ENCODE assay signal across 8 cellular contexts in the genomic region with DNA sequence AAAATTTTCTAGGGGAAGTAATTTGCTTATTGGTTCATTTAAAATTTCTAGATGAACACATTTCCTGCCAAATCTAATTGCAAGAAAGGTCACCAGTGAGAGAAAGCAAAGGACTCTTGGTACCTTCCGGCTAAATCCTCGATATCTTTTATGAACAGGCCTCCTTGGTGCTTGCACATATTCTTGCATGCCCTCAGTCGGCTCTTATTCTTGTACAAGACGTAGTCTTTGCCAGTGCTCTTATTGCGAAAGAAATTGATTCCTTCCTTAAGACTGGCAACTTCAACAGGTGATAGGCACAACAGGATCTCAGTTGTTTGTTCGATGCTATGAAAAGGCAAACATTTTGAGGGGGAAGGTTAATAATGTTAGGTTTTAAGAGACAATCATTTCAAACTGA.
DNase-seq lines count a peak whose midpoint lies in the region; ATAC-seq and TF ChIP-seq lines count a peak whose summit lies in the region.

No MANE protein-coding gene starts in this region.

- no peak overlapping the region for H2BK120ac ChIP-seq in mesendoderm (ENCODE audit: low read depth, low read length)

- no peak overlapping the region for H3K18ac ChIP-seq in mesendoderm (ENCODE audit: low read length)

- H3K9me2 ChIP-seq in PC-9 (ENCODE audit: insufficient read depth): no peaks in the 10 kb centered on the region

- no TSS peak for BruUV-seq in PC-9 (replicated peaks; lab: Mats Ljungman, UMichigan)

- H4K8ac ChIP-seq in mesendoderm (ENCODE audit: low read depth, low read length): no peak overlapping the region

- H4K5ac ChIP-seq in mesendoderm (ENCODE audit: low read length): no peak overlapping the region

- no peak overlapping the region for H3K4me2 ChIP-seq in PC-9
- no peak overlapping the region for H3K4me2 ChIP-seq in mesendoderm (ENCODE audit: low read length)

- TF ChIP-seq POLR2A in prostate gland (IDR thresholded peaks at IDR 0.05): no peak

- peak; percentile 48 for DNase-seq in GM12865 (ENCODE audit: low read depth)
- no peak for DNase-seq in PC-9
- no peak for DNase-seq in effector memory CD8-positive, alpha-beta T cell
- no peak for DNase-seq in prostate gland (ENCODE audit: low spot score)
- DNase-seq in effector CD4-positive, alpha-beta T cell: no peak
- no peak for DNase-seq in AG08395 (ENCODE audit: low spot score)
- DNase-seq in mesendoderm: no peak
- no peak for DNase-seq in RKO (ENCODE audit: low spot score)

- H3K27me3 ChIP-seq in PC-9 (ENCODE audit: insufficient read depth, low read depth): no peaks in the 10 kb centered on the region
- no peaks in the 10 kb centered on the region for H3K27me3 ChIP-seq in prostate gland (replicated peaks; ENCODE audit: insufficient read depth)
- H3K27me3 ChIP-seq in mesendoderm (ENCODE audit: insufficient read depth, low read length, poor library complexity): no peaks in the 10 kb centered on the region

- peaks cover 8% of the 10 kb centered on the region for H3K36me3 Mint-ChIP-seq in effector memory CD8-positive, alpha-beta T cell (ENCODE audit: insufficient read depth)

- H4K20me1 ChIP-seq in PC-9 (ENCODE audit: insufficient read depth): no peaks in the 10 kb centered on the region

- H3K9me3 Mint-ChIP-seq in effector memory CD8-positive, alpha-beta T cell: no peaks in the 10 kb centered on the region

- no peak overlapping the region for H3K23ac ChIP-seq in mesendoderm (ENCODE audit: low read length)

- no peak overlapping the region for H2BK15ac ChIP-seq in mesendoderm (replicated peaks; ENCODE audit: low read depth)

- H3K27me3 Mint-ChIP-seq in effector memory CD8-positive, alpha-beta T cell: no peaks in the 10 kb centered on the region

- TF ChIP-seq CTCF in GM12865 (IDR thresholded peaks at IDR 0.05; ENCODE audit: insufficient read depth, low read depth, low read length, missing control alignments) (no peak), PC-9 (conservative IDR thresholded peaks at IDR 0.05) (no peak), prostate gland (IDR thresholded peaks at IDR 0.05) (no peak)

- no peak overlapping the region for H2BK5ac ChIP-seq in mesendoderm (ENCODE audit: low read length)

- intact Hi-C loops in PC-9 (cut with micrococcal nuclease; ENCODE audit: unreplicated experiment): no loop called here
- intact Hi-C loops in prostate gland (cut with DNase I): no loop called here

- H3K27ac ChIP-seq in PC-9 (no peak overlapping the region), prostate gland (peak overlapping the region; percentile 65 to 68), mesendoderm (ENCODE audit: low read depth, low read length) (no peak overlapping the region)

- peak overlapping the region; percentile 83 to 92 for H3K27ac Mint-ChIP-seq in effector memory CD8-positive, alpha-beta T cell

- H3K4me3 ChIP-seq in GM12865 (ENCODE audit: low read depth, low read length): peak overlapping the region; percentile 60
- H3K4me3 ChIP-seq in PC-9: no peak overlapping the region
- H3K4me3 ChIP-seq in prostate gland: peak overlapping the region; percentile 16 to 27
- H3K4me3 ChIP-seq in mesendoderm (ENCODE audit: low read length): no peak overlapping the region

- H3K36me3 ChIP-seq in PC-9 (ENCODE audit: low read depth): no peaks in the 10 kb centered on the region
- no peaks in the 10 kb centered on the region for H3K36me3 ChIP-seq in prostate gland
- H3K36me3 ChIP-seq in mesendoderm (ENCODE audit: control insufficient read depth, insufficient read depth, low read length): no peaks in the 10 kb centered on the region

- peak overlapping the region; percentile 74; the same call in 1 of the 2 replicates for H2AFZ ChIP-seq in PC-9

- 50% methylated on average over 6 of the region's 6 CpGs for WGBS in prostate gland
- no CpG with 5 or more reads among the region's 6 CpGs for WGBS in mesendoderm (ENCODE audit: extremely low coverage, insufficient coverage, low lambda C conversion rate)

- H3K4me1 ChIP-seq in PC-9 (replicated peaks; ENCODE audit: insufficient read depth): peaks cover 14% of the 10 kb centered on the region
- H3K4me1 ChIP-seq in prostate gland (replicated peaks): no peaks in the 10 kb centered on the region
- H3K4me1 ChIP-seq in mesendoderm (ENCODE audit: control insufficient read depth, low read depth, low read length): no peaks in the 10 kb centered on the region

- peak overlapping the region; percentile 79 to 85 for H3K4me3 Mint-ChIP-seq in effector memory CD8-positive, alpha-beta T cell

- H3K79me2 ChIP-seq in PC-9 (ENCODE audit: low read depth): no peaks in the 10 kb centered on the region
- H3K79me2 ChIP-seq in mesendoderm (ENCODE audit: control insufficient read depth, insufficient read depth, low read length): no peaks in the 10 kb centered on the region

- ATAC-seq in effector memory CD8-positive, alpha-beta T cell (replicated peaks): peak; percentile 21

- H3K4ac ChIP-seq in mesendoderm (ENCODE audit: low read depth, low read length): no peak overlapping the region

- no peaks in the 10 kb centered on the region for H3K79me1 ChIP-seq in mesendoderm (ENCODE audit: low read length)

- H3K9me3 ChIP-seq in PC-9 (ENCODE audit: insufficient read depth, low read depth) (peaks cover 17% of the 10 kb centered on the region), prostate gland (no peaks in the 10 kb centered on the region)

- H3F3A ChIP-seq in PC-9 (ENCODE audit: insufficient read depth, low read depth): no peaks in the 10 kb centered on the region

- no peak overlapping the region for H3K9ac ChIP-seq in mesendoderm (ENCODE audit: low read length)

- POLR2A ChIA-PET in PC-9 (lab: Charles Lee; ENCODE audit: unreplicated experiment): no interaction called here

- H3K4me1 Mint-ChIP-seq in effector memory CD8-positive, alpha-beta T cell (ENCODE audit: low read depth in 2 of 2): peaks cover 32 to 53% of the 10 kb centered on the region in 2 donors

- no peak overlapping the region for H2AK5ac ChIP-seq in mesendoderm (ENCODE audit: low read length)

- H3K56ac ChIP-seq in mesendoderm (ENCODE audit: low read length): no peak overlapping the region

- CTCF ChIA-PET in PC-9 (lab: Charles Lee): no interaction called here

Comparison
In these comparisons a context has a peak if more than half of its experiments do, and no peak if none do; other contexts are left out.
1. H3K4me3 ChIP-seq: peak in GM12865 (single experiment) and prostate gland (2 of 2); none in PC-9 (single experiment) and mesendoderm (single experiment).
2. H3K27ac ChIP-seq: peak in prostate gland (2 of 2); none in PC-9 (single experiment) and mesendoderm (single experiment).